ENCODE assay signal across 20 cellular contexts in the genomic region with DNA sequence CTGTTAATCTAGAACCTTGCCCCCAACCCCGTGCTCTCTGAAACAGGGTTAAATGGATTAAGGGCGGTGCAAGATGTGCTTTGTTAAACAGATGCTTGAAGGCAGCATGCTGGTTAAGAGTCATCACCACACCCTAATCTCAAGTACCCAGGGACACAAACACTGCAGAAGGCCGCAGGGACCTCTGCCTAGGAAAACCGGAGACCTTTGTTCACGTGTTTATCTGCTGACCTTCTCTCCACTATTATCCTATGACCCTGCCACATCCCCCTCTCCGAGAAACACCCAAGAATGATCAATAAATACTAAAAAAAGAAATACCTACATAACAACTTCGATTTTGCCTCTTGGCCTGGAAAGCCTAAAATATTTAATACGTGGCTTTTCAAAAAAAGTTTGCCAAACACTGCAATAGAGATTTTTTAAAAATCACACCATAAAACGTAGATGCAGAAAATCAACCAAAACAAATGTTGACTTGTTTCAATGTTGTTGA. TPM values are rescaled to one million over a fixed set of nuclear protein-coding genes. Genes with fewer than 3 reads are reported as not detected.
"Had no signal": no experiment of that assay in that cellular context is flagged by ENCODE, and none has a peak within 500 bp of the region (broad histone marks: within the 10 kb centered on the region; RNA-seq: fewer than 3 reads in every experiment).

No MANE protein-coding gene starts in this region.

RNA-seq across cellular contexts. Expression of gene SPATS1, which starts 25.3 kb away (rescaled TPM):
- total RNA-seq: activated CD4-positive, alpha-beta memory T cell treated with anti-CD3 and anti-CD28 coated beads for 36 hours; activated CD4-positive, alpha-beta T cell treated with anti-CD3 and anti-CD28 coated beads for 36 hours; activated CD4-positive, alpha-beta T cell treated with anti-CD3 and anti-CD28 coated beads, Interleukin-2, amount 10 ng/mL, durations not matched to agents 24 days and 14 days; activated CD8-positive, alpha-beta memory T cell treated with anti-CD3 and anti-CD28 coated beads for 36 hours; activated CD8-positive, alpha-beta memory T cell treated with anti-CD3 and anti-CD28 coated beads, Interleukin-2, amount 10 ng/mL, durations not matched to agents 7 days and 5 days; activated CD8-positive, alpha-beta T cell treated with anti-CD3 and anti-CD28 coated beads, Interleukin-2, amount 10 ng/mL, durations not matched to agents 7 days and 5 days; activated naive CD4-positive, alpha-beta T cell treated with anti-CD3 and anti-CD28 coated beads for 36 hours; activated naive CD8-positive, alpha-beta T cell treated with anti-CD3 and anti-CD28 coated beads for 36 hours; activated T-helper 1 cell treated with anti-CD3 and anti-CD28 coated beads, Interleukin-12 subunit alpha, Interleukin-12 subunit beta, Interleukin-2, Interleukin-4 antibody, amounts not matched to agents 30 ng/mL and 10 ng/mL and 1 ng/mL, durations not matched to agents 14 hours and 24 hours and 36 hours; activated T-helper 2 cell treated with anti-CD3 and anti-CD28 coated beads, Interferon-gamma antibody, Interleukin-2, Interleukin-4, amounts not matched to agents 10 μg/mL and 5 μg/mL and 100 μg/mL, durations not matched to agents 14 hours and 24 hours and 36 hours; adrenal gland; aorta; body of pancreas; chondrocyte; dermis blood vessel endothelial cell; esophagus muscularis mucosa; foreskin keratinocyte; gastrocnemius medialis; heart right ventricle; T-helper 17 cell had no signal
- polyA plus RNA-seq: aorta, foreskin keratinocyte, heart right ventricle had no signal

RNA-seq across cellular contexts. Expression of gene TMEM151B, which starts 46.9 kb away (rescaled TPM):
- total RNA-seq: activated CD4-positive, alpha-beta T cell treated with anti-CD3 and anti-CD28 coated beads, Interleukin-2, amount 10 ng/mL, durations not matched to agents 24 days and 14 days; activated CD8-positive, alpha-beta memory T cell treated with anti-CD3 and anti-CD28 coated beads for 36 hours; activated CD8-positive, alpha-beta T cell treated with anti-CD3 and anti-CD28 coated beads, Interleukin-2, amount 10 ng/mL, durations not matched to agents 7 days and 5 days; activated naive CD4-positive, alpha-beta T cell treated with anti-CD3 and anti-CD28 coated beads for 36 hours; activated naive CD8-positive, alpha-beta T cell treated with anti-CD3 and anti-CD28 coated beads for 36 hours; activated T-helper 2 cell treated with anti-CD3 and anti-CD28 coated beads, Interferon-gamma antibody, Interleukin-2, Interleukin-4, amounts not matched to agents 10 μg/mL and 5 μg/mL and 100 μg/mL, durations not matched to agents 14 hours and 24 hours and 36 hours; aorta; dermis blood vessel endothelial cell; T-helper 17 cell had no signal
- polyA plus RNA-seq: aorta, foreskin keratinocyte had no signal
